1 cellular context compared by ENCODE assay signal in the genomic region with DNA sequence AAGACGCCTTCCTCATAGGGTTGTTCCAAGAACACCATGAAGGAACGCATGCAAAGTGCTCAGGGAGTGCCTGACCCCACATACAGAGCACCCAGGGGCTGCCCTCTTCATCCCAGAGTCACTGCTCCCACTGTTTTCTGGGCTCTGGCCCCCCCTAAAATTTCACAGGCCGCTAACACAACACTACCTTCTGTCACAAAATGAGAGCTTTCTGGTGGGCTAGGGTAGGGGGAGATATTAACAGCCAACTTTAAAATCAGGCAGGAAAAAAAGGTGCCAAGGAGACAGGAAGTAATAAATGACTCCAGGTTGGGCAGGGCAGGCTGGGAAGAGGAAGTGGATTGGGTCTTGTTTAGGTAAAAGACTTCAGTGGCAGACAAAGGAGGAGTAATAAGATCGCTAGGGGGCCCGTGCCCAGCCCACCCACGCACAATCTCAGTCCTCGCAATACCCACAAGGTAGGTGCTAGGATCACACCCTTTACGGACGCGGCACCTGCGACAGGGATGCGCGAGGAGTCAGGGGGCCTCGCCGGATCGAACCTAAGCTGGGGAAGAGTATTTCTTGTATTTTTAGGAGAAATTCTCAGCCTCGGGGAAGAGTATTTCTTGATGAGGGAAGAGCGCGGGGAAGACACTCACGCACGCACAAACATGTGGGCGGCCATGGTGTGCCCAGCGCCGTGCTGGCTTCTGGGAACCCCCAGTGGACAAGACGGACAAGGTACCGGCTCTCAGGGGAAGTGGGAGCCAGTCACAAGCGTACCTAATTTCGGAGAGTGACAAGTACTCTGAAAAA.
TF ChIP-seq lines count a peak whose summit lies in the region.

No MANE protein-coding gene starts in this region.

TF ChIP-seq in GM23338, 12 proteins besides CTCF, POLR2A, EP300 and RAD21 (continued from another document):
- TF ChIP-seq REST (IDR thresholded peaks at IDR 0.05; ENCODE audit: unreplicated experiment) = no peak
- TF ChIP-seq STAT1 (IDR thresholded peaks at IDR 0.05; ENCODE audit: unreplicated experiment) = no peak
- TF ChIP-seq EZH2phosphoT487 (IDR thresholded peaks at IDR 0.05; ENCODE audit: unreplicated experiment) = no peak
- no peak for TF ChIP-seq POLR2AphosphoS5 (IDR thresholded peaks at IDR 0.05; ENCODE audit: low read depth)
- no peak for TF ChIP-seq ETS1 (IDR thresholded peaks at IDR 0.05)
- TF ChIP-seq, protein P1, sequence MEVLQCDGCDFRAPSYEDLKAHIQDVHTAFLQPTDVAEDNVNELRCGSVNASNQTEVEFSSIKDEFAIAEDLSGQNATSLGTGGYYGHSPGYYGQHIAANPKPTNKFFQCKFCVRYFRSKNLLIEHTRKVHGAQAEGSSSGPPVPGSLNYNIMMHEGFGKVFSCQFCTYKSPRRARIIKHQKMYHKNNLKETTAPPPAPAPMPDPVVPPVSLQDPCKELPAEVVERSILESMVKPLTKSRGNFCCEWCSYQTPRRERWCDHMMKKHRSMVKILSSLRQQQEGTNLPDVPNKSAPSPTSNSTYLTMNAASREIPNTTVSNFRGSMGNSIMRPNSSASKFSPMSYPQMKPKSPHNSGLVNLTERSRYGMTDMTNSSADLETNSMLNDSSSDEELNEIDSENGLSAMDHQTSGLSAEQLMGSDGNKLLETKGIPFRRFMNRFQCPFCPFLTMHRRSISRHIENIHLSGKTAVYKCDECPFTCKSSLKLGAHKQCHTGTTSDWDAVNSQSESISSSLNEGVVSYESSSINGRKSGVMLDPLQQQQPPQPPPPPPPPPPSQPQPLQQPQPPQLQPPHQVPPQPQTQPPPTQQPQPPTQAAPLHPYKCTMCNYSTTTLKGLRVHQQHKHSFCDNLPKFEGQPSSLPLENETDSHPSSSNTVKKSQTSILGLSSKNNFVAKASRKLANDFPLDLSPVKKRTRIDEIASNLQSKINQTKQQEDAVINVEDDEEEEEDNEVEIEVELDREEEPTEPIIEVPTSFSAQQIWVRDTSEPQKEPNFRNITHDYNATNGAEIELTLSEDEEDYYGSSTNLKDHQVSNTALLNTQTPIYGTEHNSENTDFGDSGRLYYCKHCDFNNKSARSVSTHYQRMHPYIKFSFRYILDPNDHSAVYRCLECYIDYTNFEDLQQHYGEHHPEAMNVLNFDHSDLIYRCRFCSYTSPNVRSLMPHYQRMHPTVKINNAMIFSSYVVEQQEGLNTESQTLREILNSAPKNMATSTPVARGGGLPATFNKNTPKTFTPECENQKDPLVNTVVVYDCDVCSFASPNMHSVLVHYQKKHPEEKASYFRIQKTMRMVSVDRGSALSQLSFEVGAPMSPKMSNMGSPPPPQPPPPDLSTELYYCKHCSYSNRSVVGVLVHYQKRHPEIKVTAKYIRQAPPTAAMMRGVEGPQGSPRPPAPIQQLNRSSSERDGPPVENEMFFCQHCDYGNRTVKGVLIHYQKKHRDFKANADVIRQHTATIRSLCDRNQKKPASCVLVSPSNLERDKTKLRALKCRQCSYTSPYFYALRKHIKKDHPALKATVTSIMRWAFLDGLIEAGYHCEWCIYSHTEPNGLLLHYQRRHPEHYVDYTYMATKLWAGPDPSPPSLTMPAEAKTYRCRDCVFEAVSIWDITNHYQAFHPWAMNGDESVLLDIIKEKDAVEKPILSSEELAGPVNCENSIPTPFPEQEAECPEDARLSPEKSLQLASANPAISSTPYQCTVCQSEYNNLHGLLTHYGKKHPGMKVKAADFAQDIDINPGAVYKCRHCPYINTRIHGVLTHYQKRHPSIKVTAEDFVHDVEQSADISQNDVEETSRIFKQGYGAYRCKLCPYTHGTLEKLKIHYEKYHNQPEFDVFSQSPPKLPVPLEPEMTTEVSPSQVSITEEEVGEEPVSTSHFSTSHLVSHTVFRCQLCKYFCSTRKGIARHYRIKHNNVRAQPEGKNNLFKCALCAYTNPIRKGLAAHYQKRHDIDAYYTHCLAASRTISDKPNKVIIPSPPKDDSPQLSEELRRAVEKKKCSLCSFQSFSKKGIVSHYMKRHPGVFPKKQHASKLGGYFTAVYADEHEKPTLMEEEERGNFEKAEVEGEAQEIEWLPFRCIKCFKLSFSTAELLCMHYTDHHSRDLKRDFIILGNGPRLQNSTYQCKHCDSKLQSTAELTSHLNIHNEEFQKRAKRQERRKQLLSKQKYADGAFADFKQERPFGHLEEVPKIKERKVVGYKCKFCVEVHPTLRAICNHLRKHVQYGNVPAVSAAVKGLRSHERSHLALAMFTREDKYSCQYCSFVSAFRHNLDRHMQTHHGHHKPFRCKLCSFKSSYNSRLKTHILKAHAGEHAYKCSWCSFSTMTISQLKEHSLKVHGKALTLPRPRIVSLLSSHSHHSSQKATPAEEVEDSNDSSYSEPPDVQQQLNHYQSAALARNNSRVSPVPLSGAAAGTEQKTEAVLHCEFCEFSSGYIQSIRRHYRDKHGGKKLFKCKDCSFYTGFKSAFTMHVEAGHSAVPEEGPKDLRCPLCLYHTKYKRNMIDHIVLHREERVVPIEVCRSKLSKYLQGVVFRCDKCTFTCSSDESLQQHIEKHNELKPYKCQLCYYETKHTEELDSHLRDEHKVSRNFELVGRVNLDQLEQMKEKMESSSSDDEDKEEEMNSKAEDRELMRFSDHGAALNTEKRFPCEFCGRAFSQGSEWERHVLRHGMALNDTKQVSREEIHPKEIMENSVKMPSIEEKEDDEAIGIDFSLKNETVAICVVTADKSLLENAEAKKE (CRISPR knock-in tag; IDR thresholded peaks at IDR 0.05) = no peak
- no peak for TF ChIP-seq NANOG (IDR thresholded peaks at IDR 0.05; ENCODE audit: borderline replicate concordance)
- TF ChIP-seq JUNB (IDR thresholded peaks at IDR 0.05; ENCODE audit: unreplicated experiment) = no peak
